28 cellular contexts compared by ENCODE assay signal in genomic region chr3:40254491-40254890, GRCh38.
"Had no signal": no experiment of that assay in that cellular context is flagged by ENCODE, and none has a peak within 500 bp of the region (broad histone marks: within the 10 kb centered on the region; RNA-seq: fewer than 3 reads in every experiment).

No MANE protein-coding gene starts in this region.

- H3K9me3 Mint-ChIP-seq: dendritic cell treated with granulocyte-macrophage colony-stimulating factor and Interleukin-4, amounts not matched to agents 40 ng/mL and 50 ng/mL, for 4 days; effector memory CD8-positive, alpha-beta T cell; endodermal cell; mesothelial cell of epicardium; naive B cell had no signal

- ATAC-seq: effector memory CD8-positive, alpha-beta T cell; esophagus mucosa; gastrocnemius medialis; heart right ventricle; left cardiac atrium; left lung; left ventricle myocardium superior; lower lobe of right lung; mucosa of descending colon had no signal

- H3K4me3 ChIP-seq: colonic mucosa, esophagus squamous epithelium, gastrocnemius medialis, heart right ventricle, left lung, lower lobe of right lung, mucosa of descending colon had no signal

- H3K36me3 Mint-ChIP-seq: mesothelial cell of epicardium had no signal

- H3K4me3 Mint-ChIP-seq: dendritic cell treated with granulocyte-macrophage colony-stimulating factor and Interleukin-4, amounts not matched to agents 40 ng/mL and 50 ng/mL, for 4 days; effector memory CD8-positive, alpha-beta T cell; endodermal cell; mesothelial cell of epicardium; naive B cell had no signal

- H3K27ac Mint-ChIP-seq: dendritic cell treated with granulocyte-macrophage colony-stimulating factor and Interleukin-4, amounts not matched to agents 40 ng/mL and 50 ng/mL, for 4 days; effector memory CD8-positive, alpha-beta T cell; mesothelial cell of epicardium; naive B cell had no signal

- H3K9me3 ChIP-seq: colonic mucosa, esophagus squamous epithelium, gastrocnemius medialis, heart right ventricle, left lung, lower lobe of right lung, mucosa of descending colon had no signal

- H3K36me3 ChIP-seq: colonic mucosa, esophagus squamous epithelium, gastrocnemius medialis, heart right ventricle, left lung, lower lobe of right lung had no signal

- H3K27ac ChIP-seq: colonic mucosa, epithelial cell of prostate, esophagus squamous epithelium, gastrocnemius medialis, heart right ventricle, left lung, lower lobe of right lung had no signal

- H3K4me1 ChIP-seq: colonic mucosa, esophagus squamous epithelium, gastrocnemius medialis, left lung, lower lobe of right lung had no signal

- H3K4me1 Mint-ChIP-seq: mesothelial cell of epicardium had no signal

- DNase-seq: colonic mucosa; cortex of kidney; effector CD8-positive, alpha-beta T cell; effector memory CD8-positive, alpha-beta T cell; erythroblast; esophagus squamous epithelium; foreskin fibroblast; foreskin melanocyte; gastrocnemius medialis; glutamatergic neuron; head of caudate nucleus; heart right ventricle; hippocampal formation; left cardiac atrium; left lung; left ventricle myocardium superior; lower lobe of right lung; mesenchymal stem cell; mucosa of descending colon; naive B cell had no signal

- FAIRE-seq: endometrium, islet of Langerhans, keratinocyte had no signal

- H3K27me3 Mint-ChIP-seq: dendritic cell treated with granulocyte-macrophage colony-stimulating factor and Interleukin-4, amounts not matched to agents 40 ng/mL and 50 ng/mL, for 4 days; naive B cell had no signal

- H3K27me3 ChIP-seq: colonic mucosa, esophagus squamous epithelium, gastrocnemius medialis, heart right ventricle, left lung had no signal
